Comparison of ENCODE assay signal across 25 cellular contexts in genomic region chr2:235661952-235662351, GRCh38.
"Had no signal": no experiment of that assay in that cellular context is flagged by ENCODE, and none has a peak within 500 bp of the region (broad histone marks: within the 10 kb centered on the region; RNA-seq: fewer than 3 reads in every experiment).

No MANE protein-coding gene starts in this region.

- H3K27me3 ChIP-seq: neural progenitor cell, ovary, right atrium auricular region, right lobe of liver, testis, thyroid gland, transverse colon, upper lobe of right lung, uterus had no signal

- H3K4me3 ChIP-seq: heart left ventricle, left ventricle myocardium inferior, lung, neural progenitor cell, ovary, right atrium auricular region, right lobe of liver, testis, thyroid gland, transverse colon, upper lobe of right lung, uterus had no signal

- H3K9me3 Mint-ChIP-seq: nephron; neural progenitor cell; stimulated activated memory B cell treated with anti-CD40 and anti-IgM and Interleukin-4, amounts not matched to agents 10 μg/mL and 1 μg/mL and 100 μg/mL, for 72 hours; stimulated activated naive CD8-positive, alpha-beta T cell treated with anti-CD3 and anti-CD28 coated beads, Interleukin-15, amount 100 ng/mL, for 72 hours had no signal

- H3K4me1 Mint-ChIP-seq: stimulated activated memory B cell treated with anti-CD40 and anti-IgM and Interleukin-4, amounts not matched to agents 10 μg/mL and 1 μg/mL and 100 μg/mL, for 72 hours had no signal

- H3K4me1 ChIP-seq: right lobe of liver had no signal

- H3K36me3 ChIP-seq: heart left ventricle, left ventricle myocardium inferior, neural progenitor cell, ovary, right atrium auricular region, right lobe of liver, thyroid gland, transverse colon, upper lobe of right lung, uterus had no signal

- H3K36me3 Mint-ChIP-seq: naive thymus-derived CD8-positive, alpha-beta T cell; neural progenitor cell; stimulated activated memory B cell treated with anti-CD40 and anti-IgM and Interleukin-4, amounts not matched to agents 10 μg/mL and 1 μg/mL and 100 μg/mL, for 72 hours had no signal

- H3K27ac ChIP-seq: heart left ventricle, left ventricle myocardium inferior, neural progenitor cell, right atrium auricular region, right lobe of liver, testis, thyroid gland, transverse colon, upper lobe of right lung had no signal

- DNase-seq: heart left ventricle; hypothalamus; islet precursor cell; left ventricle myocardium inferior; mesendoderm; naive thymus-derived CD8-positive, alpha-beta T cell; right lobe of liver; stimulated activated CD4-positive, alpha-beta T cell treated with anti-CD3 and anti-CD28 coated beads, Interleukin-1b, Interleukin-23, amount 100 ng/mL, for 48 hours; stimulated activated CD4-positive, alpha-beta T cell treated with anti-CD3 and anti-CD28 coated beads, Interleukin-2, amount 100 ng/mL, for 48 hours; stimulated activated CD4-positive, alpha-beta T cell treated with anti-CD3 and anti-CD28 coated beads, Interleukin-4, amount 100 ng/mL, for 4 hours; stimulated activated CD8-positive, alpha-beta memory T cell treated with anti-CD3 and anti-CD28 coated beads, Interleukin-4, amount 100 ng/mL, for 48 hours; stimulated activated naive CD4-positive, alpha-beta T cell treated with Interleukin-2 at 50 U/mL for 16 hours; stimulated activated naive CD8-positive, alpha-beta T cell treated with anti-CD3 and anti-CD28 coated beads, Interleukin-15, amount 100 ng/mL, for 72 hours; testis; thyroid gland; transverse colon; uterus had no signal

- H2AFZ ChIP-seq: neural progenitor cell had no signal

- H3K27ac Mint-ChIP-seq: nephron; neural progenitor cell; progenitor cell of endocrine pancreas; stimulated activated memory B cell treated with anti-CD40 and anti-IgM and Interleukin-4, amounts not matched to agents 10 μg/mL and 1 μg/mL and 100 μg/mL, for 72 hours; stimulated activated naive CD8-positive, alpha-beta T cell treated with anti-CD3 and anti-CD28 coated beads, Interleukin-15, amount 100 ng/mL, for 72 hours had no signal

- H3K4me3 Mint-ChIP-seq: naive thymus-derived CD8-positive, alpha-beta T cell; nephron; neural progenitor cell; stimulated activated memory B cell treated with anti-CD40 and anti-IgM and Interleukin-4, amounts not matched to agents 10 μg/mL and 1 μg/mL and 100 μg/mL, for 72 hours; stimulated activated naive CD8-positive, alpha-beta T cell treated with anti-CD3 and anti-CD28 coated beads, Interleukin-15, amount 100 ng/mL, for 72 hours had no signal

- ATAC-seq: heart left ventricle; naive thymus-derived CD8-positive, alpha-beta T cell; right lobe of liver; stimulated activated memory B cell treated with anti-CD40 and anti-IgM and Interleukin-4, amounts not matched to agents 10 μg/mL and 1 μg/mL and 100 μg/mL, for 72 hours; stimulated activated naive CD8-positive, alpha-beta T cell treated with anti-CD3 and anti-CD28 coated beads, Interleukin-15, amount 100 ng/mL, for 72 hours; upper lobe of right lung had no signal

- H3K9ac ChIP-seq: neural progenitor cell had no signal

- H3K9me3 ChIP-seq: heart left ventricle, left ventricle myocardium inferior, ovary, right atrium auricular region, right lobe of liver, testis, thyroid gland, transverse colon, upper lobe of right lung, uterus had no signal
